Comparison of ENCODE assay signal across 8 cellular contexts in the genomic region with DNA sequence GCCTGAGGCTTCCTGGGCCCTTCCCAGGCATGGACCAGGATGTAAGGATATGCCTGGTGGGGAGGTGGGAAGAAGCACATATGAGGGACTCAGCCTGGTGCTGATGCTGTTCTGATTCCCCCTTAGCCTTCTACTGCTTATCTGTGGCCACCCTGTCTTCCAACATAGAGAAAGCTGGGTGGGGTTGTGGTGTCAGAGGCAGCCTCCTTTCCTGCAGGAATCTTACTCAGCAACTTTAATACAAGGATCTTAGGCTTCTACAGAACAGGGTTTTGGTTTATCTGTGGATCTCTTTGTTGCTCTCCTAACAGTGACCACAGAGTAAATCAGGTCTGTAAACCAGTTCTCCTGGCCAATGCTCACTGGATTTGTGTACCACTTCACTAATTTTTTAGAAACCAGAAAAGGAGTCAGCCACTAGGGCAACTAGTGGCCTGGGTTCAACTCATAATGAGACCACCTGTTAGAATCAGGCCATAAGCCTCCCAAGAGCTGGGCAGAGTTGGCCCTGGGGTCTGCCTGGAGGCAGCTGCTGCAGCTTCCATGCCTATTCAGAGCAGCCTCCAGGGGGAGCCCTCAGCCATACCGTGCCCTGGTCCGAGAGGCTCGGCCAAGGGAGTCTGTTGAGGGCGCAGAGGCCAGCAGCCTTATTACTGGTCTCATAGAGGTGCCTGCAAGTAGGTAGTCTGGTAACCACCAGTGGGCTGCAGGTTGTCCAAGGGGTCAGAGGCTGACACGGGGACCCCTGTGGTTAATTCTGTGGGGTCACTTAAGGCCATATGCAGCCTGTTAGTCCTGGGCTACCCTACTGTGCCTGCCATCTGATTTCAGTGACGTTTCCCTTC. TPM values are rescaled to one million over a fixed set of nuclear protein-coding genes. Genes with fewer than 3 reads are reported as not detected.
DNase-seq lines count a peak whose midpoint lies in the region; ATAC-seq, FAIRE-seq and TF ChIP-seq lines count a peak whose summit lies in the region.

No MANE protein-coding gene starts in this region.

- no peaks in the 10 kb centered on the region for H3K27me3 ChIP-seq in fibroblast of lung (ENCODE audit: control insufficient read depth, insufficient read depth, low read length)
- no peaks in the 10 kb centered on the region for H3K27me3 ChIP-seq in pancreas

- H4K20me1 ChIP-seq in fibroblast of lung (ENCODE audit: control insufficient read depth, extremely low read depth, insufficient read depth, low read length): no peaks in the 10 kb centered on the region

- peak; percentile 53 to 55 for TF ChIP-seq RAD21 in A549 (conservative IDR thresholded peaks at IDR 0.05 in 1 of 2, IDR thresholded peaks at IDR 0.05 in 1 of 2)

- H3K36me3 ChIP-seq in fibroblast of lung (ENCODE audit: control insufficient read depth, insufficient read depth, low read length) (peaks cover 4% of the 10 kb centered on the region), pancreas (no peaks in the 10 kb centered on the region)

- no peak overlapping the region for H2AFZ ChIP-seq in fibroblast of lung (ENCODE audit: low read length)

- H3K79me2 ChIP-seq in fibroblast of lung (ENCODE audit: control insufficient read depth, insufficient read depth, low read length): no peaks in the 10 kb centered on the region

- TF ChIP-seq CTCF in A549 (IDR thresholded peaks at IDR 0.05): peak; percentile 77
- TF ChIP-seq CTCF in fibroblast of lung (conservative IDR thresholded peaks at IDR 0.05 in 1 of 2, IDR thresholded peaks at IDR 0.05 in 1 of 2; ENCODE audit: low read depth in 1 of 2, low read length in 2 of 2): peak; percentile 62 to 73
- peak; percentile 71 to 79 (median 75) for TF ChIP-seq CTCF in pancreas (IDR thresholded peaks at IDR 0.05)

- H3K4me3 ChIP-seq in A549 (no peak overlapping the region), fibroblast of lung (replicated peaks in 1 of 4; ENCODE audit: control extremely low read depth in 1 of 4, insufficient read depth in 1 of 4, low read depth in 3 of 4, low read length in 4 of 4) (no peak overlapping the region), pancreas (no peak overlapping the region)

- ATAC-seq in A549: peak; percentile 89 to 92
- peak; percentile 85 to 96 (median 90) for ATAC-seq in pancreas

- TF ChIP-seq EP300 in A549 (IDR thresholded peaks at IDR 0.05): no peak

- TF ChIP-seq POLR2A in A549 (IDR thresholded peaks at IDR 0.05; ENCODE audit: low read length) (no peak), GM12892 (IDR thresholded peaks at IDR 0.05; ENCODE audit: low read depth, low read length) (no peak)

- H3K4me1 ChIP-seq in A549: peaks cover 12% of the 10 kb centered on the region
- no peaks in the 10 kb centered on the region for H3K4me1 ChIP-seq in fibroblast of lung (ENCODE audit: control insufficient read depth, extremely low read depth, insufficient read depth, low read length)
- peaks cover 0 to 5% (median 1%) of the 10 kb centered on the region in 3 donors for H3K4me1 ChIP-seq in pancreas

- DNase-seq in A549 (ENCODE audit: low read depth in 1 of 2, low spot score in 1 of 2) (peak; percentile 66 to 85), GM12892 (ENCODE audit: insufficient read length) (peak; percentile 83), NCI-H82 (lab: John Stamatoyannopoulos, UW) (peak; percentile 76), fibroblast of lung (ENCODE audit: low read depth in 2 of 2) (peak in 1 of 2 donors; percentile 38), pancreas (peak; percentile 53 to 90 (median 79)), hippocampal formation (lab: John Stamatoyannopoulos, UW) (no peak), NCI-H345 (lab: John Stamatoyannopoulos, UW) (no peak)
- DNase-seq in activated CD8-positive, alpha-beta memory T cell treated with anti-CD3 and anti-CD28 coated beads, Interleukin-2, amount 50 U/mL, for 24 hours (ENCODE audit: extremely low read depth): peak; percentile 18

- H3K27ac ChIP-seq in A549 (peak overlapping the region in 1 of 2 experiments; percentile 17; a peak in 1 of 6 replicates), fibroblast of lung (ENCODE audit: insufficient read depth, low read length) (no peak overlapping the region), pancreas (no peak overlapping the region)

- no peaks in the 10 kb centered on the region for H3K9me3 ChIP-seq in A549
- no peaks in the 10 kb centered on the region for H3K9me3 ChIP-seq in fibroblast of lung (ENCODE audit: control insufficient read depth, insufficient read depth, low read depth, low read length)
- H3K9me3 ChIP-seq in pancreas: no peaks in the 10 kb centered on the region

- CTCF ChIA-PET in A549 (lab: Yijun Ruan, JAX): interaction anchor here (0.5 to 24.8 kb wide), 40 partner anchors 11 to 269 kb away, joined by 3 to 503 read pairs (median 4); partner anchors contain the start of gene TANGO6

- H3K4me2 ChIP-seq in A549 (no peak overlapping the region), fibroblast of lung (ENCODE audit: extremely low read depth, insufficient read depth, low read length) (no peak overlapping the region)

- POLR2A ChIA-PET in A549 (lab: Yijun Ruan, JAX): no interaction called here

- intact Hi-C loops in pancreas (cut with DNase I): no loop called here

- no peak for FAIRE-seq in A549 (lab: Jason Lieb, UNC)
- no peak for FAIRE-seq in GM12892 (lab: Jason Lieb, UNC)
- no peak for FAIRE-seq in pancreas (lab: Jason Lieb, UNC)

- 30% methylated on average over 2 of the region's 6 CpGs for WGBS in A549 (ENCODE audit: missing lambda C conversion rate)
- 27 to 28% methylated on average over 6 of the region's 6 CpGs for WGBS in pancreas, 2 donors

- no peak overlapping the region for H3K9ac ChIP-seq in fibroblast of lung (ENCODE audit: insufficient read depth, low read length)

TF ChIP-seq in A549, 52 proteins besides CTCF, POLR2A, EP300 and RAD21:
- peak; percentile 66 for TF ChIP-seq SMC3 (IDR thresholded peaks at IDR 0.05)
- TF ChIP-seq EHF (CRISPR knock-in tag; IDR thresholded peaks at IDR 0.05): no peak

RNA-seq across cellular contexts. Expression of gene HAS3, which starts 7.1 kb away (rescaled TPM):
- polyA plus RNA-seq in A549 (2011; rRNA removed): 9.1 and 11.1 TPM in 2 replicates
- polyA plus RNA-seq in A549 (2012; cell fraction: cytosol; rRNA removed): 23.0 and 37.0 TPM in 2 replicates
- polyA plus RNA-seq in A549 (2012; cell fraction: nucleus; rRNA removed): 51.5 and 90.9 TPM in 2 replicates
- polyA plus RNA-seq in A549 (2017; fragmentation: RNase III; extraction: RNeasy Plus Mini Kit Qiagen cat#74134 plus additional on column Dnase treatment): 12.4 to 18.6 TPM (median 14.1 TPM) in 3 replicates
- polyA minus RNA-seq in A549 (2011; rRNA and poly(A)+ RNA removed): 16.0 and 17.6 TPM in 2 replicates
- polyA plus RNA-seq in GM12892 (2012; ENCODE audit: missing spikeins): 0.38 TPM
- total RNA-seq in fibroblast of lung: 0.26 and 0.33 TPM in 2 replicates
- polyA plus RNA-seq in fibroblast of lung: 0.19 and 0.27 TPM in 2 replicates
- 0.12 and 0.20 TPM in 2 replicates for polyA plus RNA-seq in fibroblast of lung (2012)
- polyA minus RNA-seq in fibroblast of lung (ENCODE audit: low replicate concordance): not detected in 2 replicates
- total RNA-seq in pancreas: 1 to 10 TPM in 3 of 6 donors, under 1 TPM in 3; 0.69 to 3.9 (median 1.0) TPM
- 1 to 10 TPM in 1 of 2 donors, under 1 TPM in 1; 0.87 to 1.3 TPM for polyA plus RNA-seq in pancreas

RNA-seq across cellular contexts. Expression of gene CHTF8, which starts 19.9 kb away (rescaled TPM):
- 81.6 and 113 TPM in 2 replicates for polyA plus RNA-seq in A549 (2011; rRNA removed)
- 64.0 and 84.3 TPM in 2 replicates for polyA plus RNA-seq in A549 (2012; cell fraction: cytosol; rRNA removed)
- polyA plus RNA-seq in A549 (2012; cell fraction: nucleus; rRNA removed): 57.0 and 81.5 TPM in 2 replicates
- polyA plus RNA-seq in A549 (2017; fragmentation: RNase III; extraction: RNeasy Plus Mini Kit Qiagen cat#74134 plus additional on column Dnase treatment): 72.5 to 82.7 TPM (median 78.7 TPM) in 3 replicates
- 132 and 175 TPM in 2 replicates for polyA minus RNA-seq in A549 (2011; rRNA and poly(A)+ RNA removed)
- polyA plus RNA-seq in GM12892 (2012; ENCODE audit: missing spikeins): 73.6 TPM
- total RNA-seq in fibroblast of lung: 39.0 and 55.7 TPM in 2 replicates
- polyA plus RNA-seq in fibroblast of lung: 74.3 and 83.0 TPM in 2 replicates
- 77.0 and 86.9 TPM in 2 replicates for polyA plus RNA-seq in fibroblast of lung (2012)
- polyA minus RNA-seq in fibroblast of lung (ENCODE audit: low replicate concordance): 193 and 219 TPM in 2 replicates
- total RNA-seq in pancreas: 10 to 100 TPM; 32.9 to 74.5 (median 43.7) TPM
- polyA plus RNA-seq in pancreas: 10 to 100 TPM; 21.7 to 40.3 TPM

RNA-seq across cellular contexts. Expression of gene UTP4, which starts 19.9 kb away (rescaled TPM):
- polyA plus RNA-seq in A549 (2011; rRNA removed) (118 TPM in 2 replicates), A549 (2017; fragmentation: RNase III; extraction: RNeasy Plus Mini Kit Qiagen cat#74134 plus additional on column Dnase treatment) (77.1 to 87.3 TPM (median 78.8 TPM) in 3 replicates), fibroblast of lung (56.5 and 80.1 TPM in 2 replicates), pancreas (10 to 100 TPM; 11.6 to 19.1 TPM)
- polyA plus RNA-seq in A549 (2012; cell fraction: cytosol; rRNA removed): 97.9 and 112 TPM in 2 replicates
- 101 and 109 TPM in 2 replicates for polyA plus RNA-seq in A549 (2012; cell fraction: nucleus; rRNA removed)
- 132 and 150 TPM in 2 replicates for polyA minus RNA-seq in A549 (2011; rRNA and poly(A)+ RNA removed)
- 48.5 TPM for polyA plus RNA-seq in GM12892 (2012; ENCODE audit: missing spikeins)
- total RNA-seq in fibroblast of lung (14.4 and 14.9 TPM in 2 replicates), pancreas (10 to 100 TPM; 21.2 to 29.0 (median 23.1) TPM)
- 31.8 and 48.3 TPM in 2 replicates for polyA plus RNA-seq in fibroblast of lung (2012)
- polyA minus RNA-seq in fibroblast of lung (ENCODE audit: low replicate concordance): 79.6 and 176 TPM in 2 replicates

Comparison
In these comparisons a context has a peak if more than half of its experiments do, and no peak if none do; other contexts are left out.
1. DNase-seq: peak in A549 (2 of 2), GM12892 (single experiment), NCI-H82 (single experiment), activated CD8-positive, alpha-beta memory T cell treated with anti-CD3 and anti-CD28 coated beads, Interleukin-2, amount 50 U/mL, for 24 hours (single experiment) and pancreas (6 of 6); none in hippocampal formation (0 of 2) and NCI-H345 (single experiment).
2. Peak in every context shown above with its lines, with median percentiles within 50 percentile points of each other: CTCF ChIP-seq.